In the genomic region with DNA sequence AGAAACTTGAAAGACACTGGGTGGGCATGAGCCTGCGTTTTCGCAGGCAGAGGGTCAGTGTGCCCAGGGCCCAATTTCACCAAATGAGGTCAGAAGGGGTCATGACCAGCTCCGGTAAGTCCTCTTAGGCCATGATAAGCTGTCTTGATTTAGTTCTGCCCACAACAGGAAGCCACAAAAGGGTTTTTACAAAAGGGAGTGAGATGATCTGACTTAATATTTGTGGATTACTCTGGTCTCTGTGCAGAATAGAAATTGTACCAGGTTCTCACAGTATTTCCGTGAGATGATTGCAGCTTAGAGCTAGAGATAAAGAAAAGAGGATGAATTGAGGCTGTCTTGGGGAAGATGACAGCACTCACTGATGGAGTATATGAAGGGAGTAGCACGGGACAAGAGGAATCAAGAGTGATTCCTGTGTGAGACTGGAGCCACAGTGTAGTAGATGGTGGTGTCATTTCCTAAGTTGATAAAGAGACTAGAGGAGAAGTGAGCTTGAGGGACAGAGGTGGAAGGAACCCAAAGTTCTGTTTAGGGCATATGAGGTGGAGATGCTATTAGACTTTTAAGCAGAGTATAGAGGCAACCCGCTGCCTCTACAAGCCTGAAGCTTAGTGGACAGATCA, we compare ENCODE assay signal across 16 cellular contexts.
DNase-seq lines count a peak whose midpoint lies in the region; ATAC-seq, FAIRE-seq and TF ChIP-seq lines count a peak whose summit lies in the region.
"Had no signal": no experiment of that assay in that cellular context is flagged by ENCODE, and none has a peak within 500 bp of the region (broad histone marks: within the 10 kb centered on the region; RNA-seq: fewer than 3 reads in every experiment).

No MANE protein-coding gene starts in this region.

- H3K4me1 Mint-ChIP-seq in CD4-positive, CD25-positive, alpha-beta regulatory T cell: peaks cover 0 to 8% (median 5%) of the 10 kb centered on the region in 4 donors

- DNase-seq in CD4-positive, CD25-positive, alpha-beta regulatory T cell: no peak
- DNase-seq in GM18507 (ENCODE audit: extremely low spot score, insufficient read length, low read depth): no peak
- DNase-seq in amniotic epithelial cell (ENCODE audit: low read depth): peak; percentile 48
- DNase-seq in spleen: no peak
- DNase-seq in right cardiac atrium: no peak
- DNase-seq in GM12891 (ENCODE audit: insufficient read length, low spot score): no peak
- DNase-seq in hypothalamus (lab: John Stamatoyannopoulos, UW): no peak
- DNase-seq: BE2C; EL; HCEC 1CT; NCI-H1436; NCI-H2081; NCI-H526; NK-92 treated with Interleukin-12 subunit alpha and Interleukin-12 subunit beta, amount 100 ng/mL, for 24 hours; PC-3 had no signal

- H3K4me1 ChIP-seq in CD4-positive, CD25-positive, alpha-beta regulatory T cell (ENCODE audit: control insufficient read depth, insufficient read depth, low read length, poor library complexity, severe bottlenecking): peaks cover 37% of the 10 kb centered on the region
- H3K4me1 ChIP-seq in spleen: peaks cover 8 to 53% (median 34%) of the 10 kb centered on the region in 6 donors
- H3K4me1 ChIP-seq in right cardiac atrium (ENCODE audit: control insufficient read depth, insufficient read depth, low read length): no peaks in the 10 kb centered on the region
- H3K4me1 ChIP-seq: BE2C, SJSA1 had no signal

- WGBS in spleen, 5 donors: 53 to 71% (median 63%) methylated on average over 6 of the region's 6 CpGs
- WGBS in right cardiac atrium: 85% methylated on average over 6 of the region's 6 CpGs

- TF ChIP-seq CTCF in spleen (IDR thresholded peaks at IDR 0.05 in 8 of 11, conservative IDR thresholded peaks at IDR 0.05 in 3 of 11): no peak

- no peak for ATAC-seq in CD4-positive, CD25-positive, alpha-beta regulatory T cell (ENCODE audit: low read depth in 2 of 2)
- no peak for ATAC-seq in right cardiac atrium
- ATAC-seq: PC-3 had no signal

- no peak overlapping the region for H3K4me3 Mint-ChIP-seq in CD4-positive, CD25-positive, alpha-beta regulatory T cell

- no peak overlapping the region for H3K27ac Mint-ChIP-seq in CD4-positive, CD25-positive, alpha-beta regulatory T cell

- no peaks in the 10 kb centered on the region for H3K9me3 Mint-ChIP-seq in CD4-positive, CD25-positive, alpha-beta regulatory T cell

- H3K36me3 ChIP-seq in CD4-positive, CD25-positive, alpha-beta regulatory T cell (ENCODE audit: control insufficient read depth, insufficient read depth, low read length): no peaks in the 10 kb centered on the region
- no peaks in the 10 kb centered on the region for H3K36me3 ChIP-seq in spleen
- H3K36me3 ChIP-seq: BE2C, SJSA1 had no signal

- FAIRE-seq in GM18507 (lab: Jason Lieb, UNC): peak; percentile 39
- FAIRE-seq in GM12891 (lab: Jason Lieb, UNC): no peak

- H3K9me3 ChIP-seq in CD4-positive, CD25-positive, alpha-beta regulatory T cell (ENCODE audit: control insufficient read depth in 2 of 2, low read length in 2 of 2): peaks cover 16 to 22% of the 10 kb centered on the region in 2 experiments
- H3K9me3 ChIP-seq in spleen: no peaks in the 10 kb centered on the region
- H3K9me3 ChIP-seq in right cardiac atrium (ENCODE audit: control insufficient read depth, low read length): no peaks in the 10 kb centered on the region
- H3K9me3 ChIP-seq: BE2C, SJSA1 had no signal

- intact Hi-C loops in spleen (cut with DNase I; ENCODE audit: low total_unique reads): no loop called here
- intact Hi-C loops in right cardiac atrium (cut with DNase I): no loop called here

- H3K27me3 Mint-ChIP-seq in CD4-positive, CD25-positive, alpha-beta regulatory T cell: no peaks in the 10 kb centered on the region

- no peaks in the 10 kb centered on the region for H3K36me3 Mint-ChIP-seq in CD4-positive, CD25-positive, alpha-beta regulatory T cell

- peak overlapping the region; percentile 71 for H3K4me3 ChIP-seq in CD4-positive, CD25-positive, alpha-beta regulatory T cell (ENCODE audit: low read depth, low read length)
- H3K4me3 ChIP-seq in spleen (no peak overlapping the region), right cardiac atrium (ENCODE audit: low read length) (no peak overlapping the region)
- H3K4me3 ChIP-seq: SJSA1 had no signal

- H3K27me3 ChIP-seq in CD4-positive, CD25-positive, alpha-beta regulatory T cell (ENCODE audit: control insufficient read depth, insufficient read depth, low read length): no peaks in the 10 kb centered on the region
- H3K27me3 ChIP-seq in spleen (replicated peaks in 1 of 7) (no peaks in the 10 kb centered on the region), right cardiac atrium (ENCODE audit: control insufficient read depth, insufficient read depth) (no peaks in the 10 kb centered on the region)
- H3K27me3 ChIP-seq: BE2C, SJSA1 had no signal

- TF ChIP-seq POLR2A in spleen (IDR thresholded peaks at IDR 0.05): no peak
- no peak for TF ChIP-seq POLR2A in GM12891 (IDR thresholded peaks at IDR 0.05; ENCODE audit: low read depth, low read length)

- H3K27ac ChIP-seq in CD4-positive, CD25-positive, alpha-beta regulatory T cell (ENCODE audit: insufficient read depth, low read length, poor library complexity, severe bottlenecking): peak overlapping the region; percentile 55
- H3K27ac ChIP-seq in spleen (peak overlapping the region in 6 of 8 donors; percentile 5 to 48 (median 24)), right cardiac atrium (ENCODE audit: low read length) (no peak overlapping the region)
- H3K27ac ChIP-seq: SJSA1 had no signal

TF ChIP-seq in GM12891, 5 proteins besides CTCF, POLR2A, EP300 and RAD21:
- no peak for TF ChIP-seq POU2F2 (IDR thresholded peaks at IDR 0.05; ENCODE audit: low read depth, low read length)
- TF ChIP-seq POLR2AphosphoS5 (IDR thresholded peaks at IDR 0.05; ENCODE audit: low read depth, low read length): no peak
- no peak for TF ChIP-seq TAF1 (IDR thresholded peaks at IDR 0.05; ENCODE audit: low read depth, low read length)
- TF ChIP-seq PAX5 (IDR thresholded peaks at IDR 0.05; ENCODE audit: insufficient read depth, low read length, severe bottlenecking): no peak
- no peak for TF ChIP-seq SPI1 (IDR thresholded peaks at IDR 0.05; ENCODE audit: low read depth, low read length)
TF ChIP-seq in GM12891: peak in this region for 0.
